ENCODE assay signal across 8 cellular contexts in genomic region chr6:27503436-27504030, GRCh38. TPM values are rescaled to one million over a fixed set of nuclear protein-coding genes. Genes with fewer than 3 reads are reported as not detected.
DNase-seq lines count a peak whose midpoint lies in the region; ATAC-seq and TF ChIP-seq lines count a peak whose summit lies in the region.

No MANE protein-coding gene starts in this region.

- 5 to 8% methylated on average over 21 of the region's 21 CpGs for WGBS in lower leg skin, 2 donors

- intact Hi-C loops in lower leg skin (cut with DNase I; ENCODE audit: low total_unique reads): no loop called here

- TF ChIP-seq CTCF in lower leg skin (IDR thresholded peaks at IDR 0.05): no peak

- no peak for TF ChIP-seq POLR2A in lower leg skin (IDR thresholded peaks at IDR 0.05)

- DNase-seq in EL (peak; percentile 75), NCI-H460 (ENCODE audit: extremely low read depth, low read depth) (peak; percentile 67), dermis blood vessel endothelial cell (peak; percentile 81), lower leg skin (ENCODE audit: low spot score in 2 of 2) (peak; percentile 58 to 92)
- DNase-seq in activated CD4-positive, alpha-beta T cell treated with anti-CD3 and anti-CD28 coated beads for 4 hours: peak; percentile 65 to 84
- DNase-seq in stimulated activated CD4-positive, alpha-beta T cell treated with anti-CD3 and anti-CD28 coated beads, TNF-alpha, amount 100 ng/mL, for 24 hours (ENCODE audit: low read depth in 3 of 3): peak; percentile 61 to 78 (median 76)

- ATAC-seq in HG02759 (IDR thresholded peaks at IDR 0.05; ENCODE audit: unreplicated experiment): peak; percentile 36
- no peak for ATAC-seq in HG03108 (IDR thresholded peaks at IDR 0.05; ENCODE audit: unreplicated experiment)

- H3K4me3 ChIP-seq in lower leg skin (ENCODE audit: low read depth, poor library complexity, severe bottlenecking): no peak overlapping the region

RNA-seq across cellular contexts. Expression of gene ZNF184, which starts 30.6 kb away (rescaled TPM):
- total RNA-seq in NCI-H460 (2014; rRNA removed; shearing (Covaris generic)): 10.9 and 15.3 TPM in 2 replicates
- 3.7 and 4.7 TPM in 2 replicates for polyA plus RNA-seq in NCI-H460 (2014; cell fraction: nucleus; rRNA removed)
- total RNA-seq in dermis blood vessel endothelial cell (6.4 and 7.5 TPM in 2 replicates), lower leg skin (10 to 100 TPM in 3 of 4 donors, 1 to 10 TPM in 1; 9.5 to 14.0 (median 12.3) TPM)
